Comparison of ENCODE assay signal across 14 cellular contexts in genomic region chr1:163664706-163665321, GRCh38.
DNase-seq lines count a peak whose midpoint lies in the region; ATAC-seq and TF ChIP-seq lines count a peak whose summit lies in the region.
"Had no signal": no experiment of that assay in that cellular context is flagged by ENCODE, and none has a peak within 500 bp of the region (broad histone marks: within the 10 kb centered on the region; RNA-seq: fewer than 3 reads in every experiment).

No MANE protein-coding gene starts in this region.

- DNase-seq in right cardiac atrium (peak in 2 of 3 donors; percentile 13 to 23), left ventricle myocardium superior (no peak), MG63 (peak; percentile 1), esophagus squamous epithelium (lab: John Stamatoyannopoulos, UW) (no peak), GM03348 (ENCODE audit: low spot score) (no peak), SK-N-DZ (ENCODE audit: low spot score) (no peak)
- DNase-seq: H7, Kasumi-1, NCI-H1417 treated with DMSO at 0.1 percent for 48 hours, NCI-H1930, NCI-H2171, NCI-H526, SJCRH30 had no signal

- no peaks in the 10 kb centered on the region for H3K9me3 ChIP-seq in right cardiac atrium (ENCODE audit: control insufficient read depth, low read length)
- no peaks in the 10 kb centered on the region for H3K9me3 ChIP-seq in MG63
- H3K9me3 ChIP-seq in esophagus squamous epithelium = no peaks in the 10 kb centered on the region
- H3K9me3 ChIP-seq: SJCRH30 had no signal

- ATAC-seq in right cardiac atrium (no peak), left ventricle myocardium superior (no peak), HG02938 (IDR thresholded peaks at IDR 0.05; ENCODE audit: unreplicated experiment) (no peak)

- H3K27ac ChIP-seq in right cardiac atrium (ENCODE audit: low read length) = no peak overlapping the region
- peak overlapping the region in 3 of 4 donors; percentile 29 to 46 (median 44) for H3K27ac ChIP-seq in esophagus squamous epithelium
- H3K27ac ChIP-seq: SJCRH30 had no signal

- intact Hi-C loops in right cardiac atrium (cut with DNase I) = no loop called here
- intact Hi-C loops in left ventricle myocardium superior (cut with micrococcal nuclease) = no loop called here
- intact Hi-C loops in esophagus squamous epithelium (cut with DNase I) = no loop called here

- H3K27me3 ChIP-seq in right cardiac atrium (ENCODE audit: control insufficient read depth, insufficient read depth) (no peaks in the 10 kb centered on the region), MG63 (no peaks in the 10 kb centered on the region), esophagus squamous epithelium (no peaks in the 10 kb centered on the region)
- H3K27me3 ChIP-seq: SJCRH30 had no signal

- no peak for TF ChIP-seq CTCF in esophagus squamous epithelium (IDR thresholded peaks at IDR 0.05)

- H3K36me3 ChIP-seq in MG63 (no peaks in the 10 kb centered on the region), esophagus squamous epithelium (no peaks in the 10 kb centered on the region)
- H3K36me3 ChIP-seq: SJCRH30 had no signal

- H3K4me3 ChIP-seq in right cardiac atrium (ENCODE audit: low read length) = no peak overlapping the region
- H3K4me3 ChIP-seq in MG63 = no peak overlapping the region
- H3K4me3 ChIP-seq in esophagus squamous epithelium = no peak overlapping the region
- H3K4me3 ChIP-seq: SJCRH30 had no signal

- WGBS in right cardiac atrium = 55% methylated on average over 6 of the region's 6 CpGs
- 20 to 34% methylated on average over 2 to 6 of the region's 6 CpGs for WGBS in esophagus squamous epithelium, 2 donors

- H3K4me1 ChIP-seq in right cardiac atrium (ENCODE audit: control insufficient read depth, insufficient read depth, low read length) (no peaks in the 10 kb centered on the region), esophagus squamous epithelium (peaks cover 0 to 17% (median 9%) of the 10 kb centered on the region in 3 donors)
- H3K4me1 ChIP-seq: SJCRH30 had no signal

- no peak for TF ChIP-seq POLR2A in esophagus squamous epithelium (IDR thresholded peaks at IDR 0.05)

Comparison
In these comparisons a context has a peak if more than half of its experiments do, and no peak if none do; other contexts are left out.
1. DNase-seq: peak in right cardiac atrium (2 of 3) and MG63 (single experiment); none in left ventricle myocardium superior (single experiment), esophagus squamous epithelium (single experiment), GM03348 (single experiment) and SK-N-DZ (single experiment).